1 cellular context compared by ENCODE assay signal in the genomic region with DNA sequence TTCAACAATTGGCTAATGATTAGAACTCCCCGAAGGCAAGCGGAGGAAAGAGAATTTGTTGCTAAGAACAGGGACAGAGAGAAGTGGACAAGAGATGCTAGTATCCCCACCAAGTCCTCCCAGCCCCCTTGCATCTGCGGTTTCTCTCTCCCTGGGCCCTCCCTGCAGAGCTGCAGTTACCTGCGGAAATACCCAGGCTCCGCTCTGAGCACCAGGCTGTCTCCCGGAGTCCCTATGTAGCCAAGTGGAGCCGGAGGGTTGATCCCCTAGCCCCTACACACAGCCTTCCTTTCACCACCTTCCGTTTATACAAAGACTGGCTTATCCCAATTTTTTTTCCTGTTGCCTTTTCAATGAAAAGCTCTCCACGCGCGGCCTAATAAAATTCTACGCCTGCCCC.
TF ChIP-seq lines count a peak whose summit lies in the region.

No MANE protein-coding gene starts in this region.

TF ChIP-seq in GM23338, 12 proteins besides CTCF, POLR2A, EP300 and RAD21 (continued from another document):
- TF ChIP-seq ZNF462 (CRISPR knock-in tag; IDR thresholded peaks at IDR 0.05), result no peak
- TF ChIP-seq CREB1 (CRISPR knock-in tag; IDR thresholded peaks at IDR 0.05; ENCODE audit: low read depth), result no peak
- TF ChIP-seq EZH2 (IDR thresholded peaks at IDR 0.05; ENCODE audit: low read depth, unreplicated experiment), result no peak
- TF ChIP-seq STAT1 (IDR thresholded peaks at IDR 0.05; ENCODE audit: unreplicated experiment), result no peak
- TF ChIP-seq EZH2phosphoT487 (IDR thresholded peaks at IDR 0.05; ENCODE audit: unreplicated experiment), result no peak
